ENCODE assay signal across 25 cellular contexts in the genomic region with DNA sequence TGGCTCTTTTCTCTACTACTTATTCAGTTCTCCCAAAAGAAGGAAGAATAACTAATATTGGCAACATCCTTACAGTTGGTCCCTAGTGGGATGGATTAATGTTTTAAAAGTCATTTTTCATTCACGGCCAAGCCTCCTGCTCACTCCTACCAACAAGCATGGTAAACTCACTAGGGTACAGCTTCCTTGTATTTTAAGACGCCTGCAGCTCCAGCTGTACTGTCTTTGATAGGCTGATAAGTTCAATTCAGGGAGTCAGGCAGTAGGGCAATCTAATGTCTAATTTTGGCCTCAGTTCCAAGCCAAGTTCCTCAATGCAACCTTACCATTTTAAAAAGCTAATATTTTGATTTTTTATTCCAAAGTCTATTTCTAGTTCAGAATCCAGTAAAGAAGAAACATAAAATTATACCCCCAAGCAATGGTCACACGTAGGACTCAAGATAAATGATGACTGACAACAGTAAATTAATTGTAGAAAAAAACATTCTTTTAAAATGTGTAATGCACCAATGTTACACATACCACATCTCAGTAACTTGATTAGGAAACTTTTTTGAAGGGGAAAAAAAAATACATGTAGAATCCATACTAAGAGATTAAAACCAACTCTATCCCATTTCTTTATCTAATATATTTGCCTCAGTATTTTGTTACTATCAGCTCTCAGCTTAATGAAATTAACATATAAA. TPM values are rescaled to one million over a fixed set of nuclear protein-coding genes. Genes with fewer than 3 reads are reported as not detected.
DNase-seq lines count a peak whose midpoint lies in the region; ATAC-seq and TF ChIP-seq lines count a peak whose summit lies in the region.
"Had no signal": no experiment of that assay in that cellular context is flagged by ENCODE, and none has a peak within 500 bp of the region (broad histone marks: within the 10 kb centered on the region; RNA-seq: fewer than 3 reads in every experiment).

No MANE protein-coding gene starts in this region.

- no peaks in the 10 kb centered on the region for H3K9me2 ChIP-seq in Loucy (replicated peaks; ENCODE audit: low read depth, low read length)
- H3K9me2 ChIP-seq in hepatocyte (replicated peaks; ENCODE audit: insufficient read depth): no peaks in the 10 kb centered on the region

- H3K4me2 ChIP-seq in Loucy (ENCODE audit: low read depth, low read length, poor library complexity, severe bottlenecking) (peak overlapping the region; percentile 38), hepatocyte (peak overlapping the region; percentile 31)
- H3K4me2 ChIP-seq: A549 had no signal

- H3K27me3 ChIP-seq in Loucy (ENCODE audit: insufficient read depth, low read length, poor library complexity, severe bottlenecking) (no peaks in the 10 kb centered on the region), hepatocyte (no peaks in the 10 kb centered on the region)
- H3K27me3 ChIP-seq: right atrium auricular region had no signal

- no peak for ATAC-seq in HG02852 (IDR thresholded peaks at IDR 0.05; ENCODE audit: unreplicated experiment)
- ATAC-seq: A549; activated naive CD8-positive, alpha-beta T cell treated with anti-CD3 and anti-CD28 coated beads, Interleukin-2, amount 50 U/mL, for 24 hours; activated T-cell treated with anti-CD3 and anti-CD28 coated beads, Interleukin-2, amount 50 U/mL, for 72 hours had no signal

- H3K36me3 ChIP-seq in Loucy (ENCODE audit: insufficient read depth, low read length) (no peaks in the 10 kb centered on the region), hepatocyte (replicated peaks; ENCODE audit: insufficient read depth, low read depth) (no peaks in the 10 kb centered on the region)
- H3K36me3 ChIP-seq: left ventricle myocardium inferior, right atrium auricular region had no signal

- intact Hi-C loops in posterior vena cava (cut with DNase I): no loop called here

- H3K4me1 ChIP-seq in Loucy (ENCODE audit: insufficient read depth, low read length, poor library complexity, severe bottlenecking): peaks cover 49% of the 10 kb centered on the region
- peaks cover 21% of the 10 kb centered on the region for H3K4me1 ChIP-seq in hepatocyte (ENCODE audit: insufficient read depth)
- H3K4me1 ChIP-seq: A549 had no signal

- H3F3A ChIP-seq in Loucy (ENCODE audit: low read depth): no peaks in the 10 kb centered on the region

- DNase-seq in DMS 273 (lab: John Stamatoyannopoulos, UW; ENCODE audit: unreplicated experiment) (peak; percentile 54), amniotic epithelial cell (ENCODE audit: low read depth) (peak; percentile 10), hepatocyte (ENCODE audit: low spot score) (no peak), NCI-H1436 treated with DMSO at 0.1 percent for 48 hours (lab: John Stamatoyannopoulos, UW) (no peak), HK-2 (ENCODE audit: unreplicated experiment) (no peak), posterior vena cava (ENCODE audit: low spot score) (no peak)
- DNase-seq: activated naive CD8-positive, alpha-beta T cell treated with anti-CD3 and anti-CD28 coated beads, Interleukin-2, amount 50 U/mL, for 24 hours; activated T-cell treated with anti-CD3 and anti-CD28 coated beads, Interleukin-2, amount 50 U/mL, for 72 hours; CD4-positive, alpha-beta T cell; dermis blood vessel endothelial cell; HFFc6; left ventricle myocardium inferior; mesendoderm; MV-4-11; NCI-H146; NCI-H2107; NCI-H345; stimulated activated CD4-positive, alpha-beta T cell treated with anti-CD3 and anti-CD28 coated beads, Interleukin-1b, Interleukin-23, amount 100 ng/mL, for 48 hours; stimulated activated naive CD4-positive, alpha-beta T cell treated with Interleukin-2 at 50 U/mL for 16 hours; T1000 had no signal

- H3K27ac ChIP-seq in hepatocyte: peak overlapping the region; percentile 12
- H3K27ac ChIP-seq: A549, left ventricle myocardium inferior, parathyroid adenoma, right atrium auricular region had no signal

- H3K4me3 ChIP-seq in Loucy (ENCODE audit: low read length, poor library complexity, severe bottlenecking) (no peak overlapping the region), hepatocyte (no peak overlapping the region)
- H3K4me3 ChIP-seq: A549, left ventricle myocardium inferior, right atrium auricular region had no signal

- peaks cover 85% of the 10 kb centered on the region for H4K20me1 ChIP-seq in Loucy (ENCODE audit: insufficient read depth, low read length, poor library complexity, severe bottlenecking)
- H4K20me1 ChIP-seq in hepatocyte (ENCODE audit: insufficient read depth, poor library complexity, severe bottlenecking): peaks cover 52% of the 10 kb centered on the region

- WGBS in hepatocyte (ENCODE audit: low lambda C conversion rate, missing lambda C conversion rate): 66% methylated on average over 3 of the region's 3 CpGs

- TF ChIP-seq CTCF in Loucy (conservative IDR thresholded peaks at IDR 0.05; ENCODE audit: low read length): no peak
- no peak for TF ChIP-seq CTCF in hepatocyte (IDR thresholded peaks at IDR 0.05; ENCODE audit: poor library complexity)

- H3K79me2 ChIP-seq in Loucy (ENCODE audit: insufficient read depth, low read length): peaks cover 98% of the 10 kb centered on the region
- peaks cover 100% of the 10 kb centered on the region for H3K79me2 ChIP-seq in hepatocyte

- H3K9ac ChIP-seq in Loucy (ENCODE audit: low read depth, low read length, poor library complexity, severe bottlenecking): no peak overlapping the region
- H3K9ac ChIP-seq: parathyroid adenoma had no signal

- H3K9me3 ChIP-seq in Loucy (ENCODE audit: insufficient read depth, low read depth, low read length) (no peaks in the 10 kb centered on the region), hepatocyte (ENCODE audit: low read depth) (no peaks in the 10 kb centered on the region)
- H3K9me3 ChIP-seq: A549, left ventricle myocardium inferior, right atrium auricular region had no signal

- H2AFZ ChIP-seq in Loucy (ENCODE audit: low read length): no peak overlapping the region
- no peak overlapping the region for H2AFZ ChIP-seq in hepatocyte
- H2AFZ ChIP-seq: parathyroid adenoma had no signal

RNA-seq across cellular contexts. Expression of gene LCORL, which starts 9.3 kb away (rescaled TPM):
- total RNA-seq in hepatocyte (19.6 and 29.1 TPM in 2 replicates), posterior vena cava (10 to 100 TPM in 1 of 2 donors, 1 to 10 TPM in 1; 9.3 to 12.0 TPM)
- polyA plus RNA-seq in hepatocyte: 9.4 and 12.6 TPM in 2 replicates

Comparison
In these comparisons a context has a peak if more than half of its experiments do, and no peak if none do; other contexts are left out.
1. DNase-seq: peak in DMS 273 (single experiment) and amniotic epithelial cell (single experiment); none in hepatocyte (single experiment), NCI-H1436 treated with DMSO at 0.1 percent for 48 hours (single experiment), HK-2 (single experiment) and posterior vena cava (single experiment).